ENCODE assay signal across 8 cellular contexts in the genomic region with DNA sequence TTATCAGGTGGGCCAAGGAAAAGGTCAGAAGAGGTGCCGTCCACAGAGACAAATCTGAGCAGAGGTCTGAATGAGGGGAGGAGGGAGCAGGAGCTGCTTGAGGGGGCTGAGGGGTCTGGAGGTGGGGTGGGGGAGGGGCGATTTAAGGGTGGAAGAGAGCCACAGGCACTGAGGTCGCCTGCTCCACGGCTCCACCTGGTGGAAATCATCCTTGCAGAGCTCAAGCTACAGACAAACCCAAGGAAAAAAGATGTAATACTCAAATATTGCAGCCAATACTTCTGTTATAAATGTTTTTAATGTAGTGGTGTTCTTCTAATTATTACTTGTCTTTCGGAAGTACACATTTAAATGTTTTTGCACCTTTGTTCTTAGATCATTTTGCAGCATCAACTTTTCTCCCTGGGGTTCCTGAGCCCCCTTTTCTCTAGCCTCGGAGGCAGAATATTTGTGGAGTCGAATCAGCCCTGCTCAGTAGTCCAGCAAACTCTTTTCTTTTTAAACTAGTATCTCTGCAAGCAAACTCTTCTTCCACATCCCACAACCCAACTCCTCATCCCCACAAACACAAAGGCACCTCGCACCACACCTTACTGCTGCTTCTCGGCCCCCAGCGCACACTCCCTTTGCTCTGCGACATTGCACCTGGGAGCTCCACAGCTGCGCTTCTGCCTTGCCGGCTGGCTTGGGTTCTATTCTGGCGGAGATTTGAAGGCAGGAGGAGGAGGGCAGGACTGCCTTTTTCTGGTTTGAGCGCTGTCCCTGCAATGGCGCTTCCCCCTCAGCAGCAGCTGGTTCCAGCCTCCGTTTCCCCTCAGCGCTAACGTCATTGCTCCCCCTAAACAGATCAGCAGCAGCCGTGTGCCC. TPM values are rescaled to one million over a fixed set of nuclear protein-coding genes. Genes with fewer than 3 reads are reported as not detected.
A peak's percentile ranks its signal among the peaks of the same experiment; 100 is the strongest.
DNase-seq lines count a peak whose midpoint lies in the region; ATAC-seq and TF ChIP-seq lines count a peak whose summit lies in the region.

No MANE protein-coding gene starts in this region.

- no peak overlapping the region for H3K9ac ChIP-seq in KMS-11

- TF ChIP-seq CTCF in KMS-11 (conservative IDR thresholded peaks at IDR 0.05; ENCODE audit: low read depth, low read length): peak; percentile 40

- H3K27me3 ChIP-seq in KMS-11 (ENCODE audit: insufficient read depth, low read depth): no peaks in the 10 kb centered on the region

- no peaks in the 10 kb centered on the region for H3K79me2 ChIP-seq in KMS-11 (ENCODE audit: insufficient read depth, low read depth)

- H2AFZ ChIP-seq in KMS-11 (ENCODE audit: low read depth): no peak overlapping the region

- no peak overlapping the region for H3K4me3 ChIP-seq in KMS-11 (IDR thresholded peaks at IDR 0.05; ENCODE audit: insufficient read depth, low read depth, low read length)

- no peak overlapping the region for H3K4me3 Mint-ChIP-seq in activated naive CD4-positive, alpha-beta T cell treated with anti-CD3 and anti-CD28 coated beads, Interleukin-2, amount 10 ng/mL, durations not matched to agents 7 days and 5 days
- no peak overlapping the region for H3K4me3 Mint-ChIP-seq in activated CD4-positive, alpha-beta memory T cell treated with anti-CD3 and anti-CD28 coated beads for 36 hours

- no peaks in the 10 kb centered on the region for H4K20me1 ChIP-seq in KMS-11 (ENCODE audit: insufficient read depth)

- no peaks in the 10 kb centered on the region for H3K4me1 ChIP-seq in KMS-11 (ENCODE audit: low read depth, poor library complexity, severe bottlenecking)

- DNase-seq in activated naive CD4-positive, alpha-beta T cell treated with anti-CD3 and anti-CD28 coated beads, Interleukin-2, amount 10 ng/mL, durations not matched to agents 7 days and 5 days: peak; percentile 50
- no peak for DNase-seq in activated naive CD4-positive, alpha-beta T cell (lab: John Stamatoyannopoulos, UW)
- DNase-seq in activated CD4-positive, alpha-beta memory T cell treated with anti-CD3 and anti-CD28 coated beads for 36 hours: peak; percentile 32
- no peak for DNase-seq in left lobe of liver (ENCODE audit: low spot score)
- no peak for DNase-seq in NCI-H1048 (lab: John Stamatoyannopoulos, UW)
- DNase-seq in SIG-M5 (lab: John Stamatoyannopoulos, UW): no peak

- no peaks in the 10 kb centered on the region for H3K9me3 Mint-ChIP-seq in activated naive CD4-positive, alpha-beta T cell treated with anti-CD3 and anti-CD28 coated beads, Interleukin-2, amount 10 ng/mL, durations not matched to agents 7 days and 5 days
- H3K9me3 Mint-ChIP-seq in activated CD4-positive, alpha-beta memory T cell treated with anti-CD3 and anti-CD28 coated beads for 36 hours: no peaks in the 10 kb centered on the region

- H3K4me2 ChIP-seq in KMS-11: no peak overlapping the region

- POLR2A ChIA-PET in activated CD4-positive, alpha-beta memory T cell treated with anti-CD3 and anti-CD28 coated beads for 36 hours (lab: Charles Lee): no interaction called here

- CTCF ChIA-PET in activated naive CD4-positive, alpha-beta T cell treated with anti-CD3 and anti-CD28 coated beads, Interleukin-2, amount 10 ng/mL, durations not matched to agents 7 days and 5 days (lab: Charles Lee): interaction anchor here (0.9 to 1.3 kb wide), 3 partner anchors 9 to 32 kb away, joined by 3 to 4 read pairs (median 3); no protein-coding TSS in a partner anchor
- CTCF ChIA-PET in activated CD4-positive, alpha-beta memory T cell treated with anti-CD3 and anti-CD28 coated beads for 36 hours (lab: Charles Lee): interaction anchor here (0.7 to 1.1 kb wide), 2 partner anchors 15 to 52 kb away, joined by 3 to 4 read pairs; no protein-coding TSS in a partner anchor

- intact Hi-C loops in activated CD4-positive, alpha-beta memory T cell treated with anti-CD3 and anti-CD28 coated beads for 36 hours (cut with micrococcal nuclease): no loop called here

- peaks cover 9% of the 10 kb centered on the region for H3K27me3 Mint-ChIP-seq in activated naive CD4-positive, alpha-beta T cell treated with anti-CD3 and anti-CD28 coated beads, Interleukin-2, amount 10 ng/mL, durations not matched to agents 7 days and 5 days
- peaks cover 17% of the 10 kb centered on the region for H3K27me3 Mint-ChIP-seq in activated CD4-positive, alpha-beta memory T cell treated with anti-CD3 and anti-CD28 coated beads for 36 hours

- peak; percentile 77 for ATAC-seq in left lobe of liver
- no peak for ATAC-seq in GM18517 (IDR thresholded peaks at IDR 0.05; ENCODE audit: unreplicated experiment)

- no peaks in the 10 kb centered on the region for H3K36me3 Mint-ChIP-seq in activated naive CD4-positive, alpha-beta T cell treated with anti-CD3 and anti-CD28 coated beads, Interleukin-2, amount 10 ng/mL, durations not matched to agents 7 days and 5 days
- H3K36me3 Mint-ChIP-seq in activated CD4-positive, alpha-beta memory T cell treated with anti-CD3 and anti-CD28 coated beads for 36 hours: no peaks in the 10 kb centered on the region

- no peak overlapping the region for H3K27ac Mint-ChIP-seq in activated naive CD4-positive, alpha-beta T cell treated with anti-CD3 and anti-CD28 coated beads, Interleukin-2, amount 10 ng/mL, durations not matched to agents 7 days and 5 days
- H3K27ac Mint-ChIP-seq in activated CD4-positive, alpha-beta memory T cell treated with anti-CD3 and anti-CD28 coated beads for 36 hours: no peak overlapping the region

- no peak overlapping the region for H3K27ac ChIP-seq in KMS-11

- no peaks in the 10 kb centered on the region for H3K4me1 Mint-ChIP-seq in activated naive CD4-positive, alpha-beta T cell treated with anti-CD3 and anti-CD28 coated beads, Interleukin-2, amount 10 ng/mL, durations not matched to agents 7 days and 5 days
- H3K4me1 Mint-ChIP-seq in activated CD4-positive, alpha-beta memory T cell treated with anti-CD3 and anti-CD28 coated beads for 36 hours (ENCODE audit: low read depth): no peaks in the 10 kb centered on the region

- no peaks in the 10 kb centered on the region for H3K36me3 ChIP-seq in KMS-11 (ENCODE audit: insufficient read depth)

RNA-seq across cellular contexts. Expression of a gene that starts 51.0 kb away (rescaled TPM):
- total RNA-seq in activated CD4-positive, alpha-beta memory T cell treated with anti-CD3 and anti-CD28 coated beads for 36 hours: under 1 TPM in 1 of 2 experiments, not detected in 1; 0.21 TPM
- total RNA-seq in left lobe of liver: 0.45 TPM

RNA-seq across cellular contexts. Expression of a gene that starts 55.3 kb away (rescaled TPM):
- total RNA-seq in activated CD4-positive, alpha-beta memory T cell treated with anti-CD3 and anti-CD28 coated beads for 36 hours: 1 to 10 TPM; 1.4 to 1.5 TPM
- 9.4 TPM for total RNA-seq in left lobe of liver

Comparison
In these comparisons a context has a peak if more than half of its experiments do, and no peak if none do; other contexts are left out.
1. DNase-seq: peak in activated naive CD4-positive, alpha-beta T cell treated with anti-CD3 and anti-CD28 coated beads, Interleukin-2, amount 10 ng/mL, durations not matched to agents 7 days and 5 days (single experiment) and activated CD4-positive, alpha-beta memory T cell treated with anti-CD3 and anti-CD28 coated beads for 36 hours (single experiment); none in activated naive CD4-positive, alpha-beta T cell (0 of 4), left lobe of liver (single experiment), NCI-H1048 (single experiment) and SIG-M5 (single experiment).